6 cellular contexts compared by ENCODE assay signal in genomic region chr1:82875170-82875569, GRCh38.
"Had no signal": no experiment of that assay in that cellular context is flagged by ENCODE, and none has a peak within 500 bp of the region (broad histone marks: within the 10 kb centered on the region; RNA-seq: fewer than 3 reads in every experiment).

No MANE protein-coding gene starts in this region.

- DNase-seq: GM23248, GOT3, H7, H9, HCEC 1CT, HFFc6 had no signal
